ENCODE assay signal across 8 cellular contexts in the genomic region with DNA sequence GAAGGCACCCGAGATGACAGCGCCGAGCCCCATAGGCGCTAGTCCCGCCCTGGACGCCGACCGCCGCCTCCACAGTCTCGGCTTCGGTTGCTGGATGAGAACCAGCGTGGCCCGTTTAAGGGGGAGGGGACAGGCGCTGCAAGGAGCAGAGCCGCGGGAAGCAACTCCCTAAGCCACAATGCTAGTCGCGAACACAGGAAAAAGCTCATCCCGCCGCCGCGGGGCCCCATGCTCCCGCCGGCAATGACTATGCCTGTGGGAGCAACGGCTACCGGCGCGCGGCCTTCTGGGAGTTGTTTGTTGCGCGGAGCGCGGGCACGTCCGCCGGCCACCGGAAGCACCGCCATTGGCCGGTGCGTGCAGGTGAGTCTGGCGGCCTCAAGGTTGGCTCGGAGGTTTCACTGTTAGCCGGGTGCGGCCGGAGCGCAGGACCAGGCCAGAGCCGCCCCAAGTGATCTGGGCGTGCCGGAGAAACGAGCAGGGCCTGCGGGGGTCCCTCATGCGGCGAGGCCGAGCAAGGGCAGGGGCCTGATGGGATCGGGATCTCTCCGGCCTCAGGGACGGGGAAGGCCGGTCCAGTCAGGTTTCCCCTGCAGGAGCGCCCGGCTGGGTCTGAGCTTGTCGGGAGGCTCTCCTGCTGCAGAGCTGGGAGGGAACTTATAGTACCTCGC. TPM values are rescaled to one million over a fixed set of nuclear protein-coding genes. Genes with fewer than 3 reads are reported as not detected.
A peak's percentile ranks its signal among the peaks of the same experiment; 100 is the strongest.
DNase-seq lines count a peak whose midpoint lies in the region; ATAC-seq and TF ChIP-seq lines count a peak whose summit lies in the region.

ZNF544 (plus strand) TSS at position 331 of the 671 bp plus-strand sequence. CDS start 15,110 bp downstream, outside the sequence.

- H3K27me3 ChIP-seq in Karpas-422 (ENCODE audit: low read length) (no peaks in the 10 kb centered on the region), SJCRH30 (no peaks in the 10 kb centered on the region), testis (no peaks in the 10 kb centered on the region)

- H4K20me1 ChIP-seq in Karpas-422 (ENCODE audit: insufficient read depth, low read depth, low read length) = no peaks in the 10 kb centered on the region

- peak; percentile 89 for ATAC-seq in GM21529 (IDR thresholded peaks at IDR 0.05; ENCODE audit: unreplicated experiment)
- ATAC-seq in activated naive CD4-positive, alpha-beta T cell treated with anti-CD3 and anti-CD28 coated beads, Interleukin-2, amount 50 U/mL, for 72 hours = peak; percentile 89 to 94

- peaks cover 14% of the 10 kb centered on the region for H3K9me3 ChIP-seq in Karpas-422 (ENCODE audit: low read length)
- peaks cover 15% of the 10 kb centered on the region for H3K9me3 ChIP-seq in SJCRH30 (replicated peaks)
- H3K9me3 ChIP-seq in testis = no peaks in the 10 kb centered on the region

- TF ChIP-seq CTCF in glutamatergic neuron (IDR thresholded peaks at IDR 0.05; ENCODE audit: partially characterized antibody, unreplicated experiment) (peak; percentile 23), osteocyte (IDR thresholded peaks at IDR 0.05) (peak; percentile 35), testis (IDR thresholded peaks at IDR 0.05) (no peak)

- peak within 1 kb of the TSS; percentile 96 for H3K9ac ChIP-seq in Karpas-422 (ENCODE audit: low read length)

- TF ChIP-seq POLR2A in testis (IDR thresholded peaks at IDR 0.05) = no peak

- peak within 1 kb of the TSS; percentile 98 for H2AFZ ChIP-seq in Karpas-422 (ENCODE audit: low read length)

- H3K4me3 ChIP-seq in Karpas-422 (ENCODE audit: low read length) (peak within 1 kb of the TSS; percentile 83), SJCRH30 (peak within 1 kb of the TSS; percentile 99), testis (peak within 1 kb of the TSS; percentile 64 to 81)

- peak; percentile 35 for DNase-seq in DMS153 treated with DMSO at 0.1 percent for 48 hours (lab: John Stamatoyannopoulos, UW; ENCODE audit: unreplicated experiment)
- DNase-seq in Karpas-422 = peak; percentile 92
- peak; percentile 80 for DNase-seq in SJCRH30
- peak; percentile 68 to 85 for DNase-seq in activated naive CD4-positive, alpha-beta T cell treated with anti-CD3 and anti-CD28 coated beads, Interleukin-2, amount 50 U/mL, for 72 hours (ENCODE audit: low spot score in 2 of 2)
- DNase-seq in glutamatergic neuron = peak; percentile 83
- DNase-seq in osteocyte (ENCODE audit: extremely low spot score, unreplicated experiment) = peak; percentile 89
- DNase-seq in testis = peak; percentile 88

- peaks cover 33 to 42% of the 10 kb centered on the region in 2 donors for H3K9me3 Mint-ChIP-seq in activated naive CD4-positive, alpha-beta T cell treated with anti-CD3 and anti-CD28 coated beads, Interleukin-2, amount 50 U/mL, for 72 hours
- peaks cover 14% of the 10 kb centered on the region for H3K9me3 Mint-ChIP-seq in glutamatergic neuron (ENCODE audit: unreplicated experiment)
- H3K9me3 Mint-ChIP-seq in osteocyte (ENCODE audit: unreplicated experiment) = peaks cover 27% of the 10 kb centered on the region

- WGBS in testis, 2 donors = 0% methylated on average over 13 to 51 of the region's 62 CpGs

- H3K4me3 Mint-ChIP-seq in glutamatergic neuron (ENCODE audit: unreplicated experiment) (peak within 1 kb of the TSS; percentile 93), osteocyte (ENCODE audit: unreplicated experiment) (peak within 1 kb of the TSS; percentile 92)

- no peaks in the 10 kb centered on the region for H3K9me2 ChIP-seq in Karpas-422 (replicated peaks; ENCODE audit: insufficient read depth, low read length)

- peaks cover 41% of the 10 kb centered on the region for H3K36me3 ChIP-seq in Karpas-422 (ENCODE audit: insufficient read depth, low read length)
- peaks cover 41% of the 10 kb centered on the region for H3K36me3 ChIP-seq in SJCRH30
- H3K36me3 ChIP-seq in testis (ENCODE audit: low read depth, missing control alignments) = no peaks in the 10 kb centered on the region

- peak within 1 kb of the TSS; percentile 63 for H3K27ac ChIP-seq in Karpas-422 (ENCODE audit: low read length)
- peak within 1 kb of the TSS; percentile 71 for H3K27ac ChIP-seq in SJCRH30
- peak within 1 kb of the TSS; percentile 60 to 75 for H3K27ac ChIP-seq in testis

- H3K27me3 Mint-ChIP-seq in glutamatergic neuron (ENCODE audit: unreplicated experiment) (peaks cover 13% of the 10 kb centered on the region), osteocyte (ENCODE audit: unreplicated experiment) (no peaks in the 10 kb centered on the region)

- intact Hi-C loops in testis (cut with DNase I; ENCODE audit: low total_unique reads) = no loop called here

- H3K4me1 ChIP-seq in Karpas-422 (ENCODE audit: low read length) (peaks cover 14% of the 10 kb centered on the region), SJCRH30 (no peaks in the 10 kb centered on the region), testis (peaks cover 9% of the 10 kb centered on the region)

- peak within 1 kb of the TSS; percentile 99 for H3K4me2 ChIP-seq in Karpas-422 (ENCODE audit: low read depth, low read length, poor library complexity, severe bottlenecking)

- H3K79me2 ChIP-seq in Karpas-422 (ENCODE audit: low read length) = peaks cover 55% of the 10 kb centered on the region

- H3K4me1 Mint-ChIP-seq in glutamatergic neuron (ENCODE audit: low read depth, unreplicated experiment) (peaks cover 8% of the 10 kb centered on the region), osteocyte (ENCODE audit: unreplicated experiment) (peaks cover 19% of the 10 kb centered on the region)

- peaks cover 59 to 74% of the 10 kb centered on the region in 2 donors for H3K36me3 Mint-ChIP-seq in activated naive CD4-positive, alpha-beta T cell treated with anti-CD3 and anti-CD28 coated beads, Interleukin-2, amount 50 U/mL, for 72 hours
- H3K36me3 Mint-ChIP-seq in glutamatergic neuron (ENCODE audit: unreplicated experiment) (peaks cover 33% of the 10 kb centered on the region), osteocyte (ENCODE audit: unreplicated experiment) (peaks cover 56% of the 10 kb centered on the region)

- peak within 1 kb of the TSS; percentile 90 to 93 for H3K27ac Mint-ChIP-seq in activated naive CD4-positive, alpha-beta T cell treated with anti-CD3 and anti-CD28 coated beads, Interleukin-2, amount 50 U/mL, for 72 hours
- H3K27ac Mint-ChIP-seq in glutamatergic neuron (ENCODE audit: unreplicated experiment) (peak within 1 kb of the TSS; percentile 95), osteocyte (ENCODE audit: unreplicated experiment) (peak within 1 kb of the TSS; percentile 94)

RNA-seq across cellular contexts. Expression of gene ZNF544, which starts in this region (rescaled TPM):
- total RNA-seq in Karpas-422 (2014; rRNA removed; shearing (Covaris generic); ENCODE audit: low replicate concordance) = 111 and 129 TPM in 2 replicates
- 40.5 and 46.1 TPM in 2 replicates for total RNA-seq in SJCRH30 (2014; rRNA removed; shearing (Covaris generic))
- total RNA-seq in activated naive CD4-positive, alpha-beta T cell treated with anti-CD3 and anti-CD28 coated beads, Interleukin-2, amount 50 U/mL, for 72 hours = 10 to 100 TPM; 34.0 to 51.9 TPM
- total RNA-seq in glutamatergic neuron (ENCODE audit: unreplicated experiment) = 46.1 TPM
- total RNA-seq in osteocyte = 25.2 and 25.7 TPM in 2 replicates
- 10 to 100 TPM; 92.2 to 93.9 TPM for total RNA-seq in testis
- polyA plus RNA-seq in testis (ENCODE audit: insufficient read depth, low read depth, low replicate concordance) = 45.8 TPM

Comparison
In these comparisons a context has a peak if more than half of its experiments do, and no peak if none do; other contexts are left out.
1. Peak in every context shown above with its lines: DNase-seq, ATAC-seq, H3K4me3 ChIP-seq and H3K27ac ChIP-seq.
2. DNase-seq: peak in every context shown above with its lines; median percentile 92 in Karpas-422; 89 in osteocyte; 88 in testis; 83 in glutamatergic neuron; 80 in SJCRH30; 76 in activated naive CD4-positive, alpha-beta T cell treated with anti-CD3 and anti-CD28 coated beads, Interleukin-2, amount 50 U/mL, for 72 hours; 35 in DMS153 treated with DMSO at 0.1 percent for 48 hours.
3. CTCF ChIP-seq: peak in glutamatergic neuron (single experiment) and osteocyte (single experiment); none in testis (0 of 3).